In genomic region chr1:222106369-222106768, GRCh38 we compare ENCODE assay signal across 29 cellular contexts.
DNase-seq lines count a peak whose midpoint lies in the region; ATAC-seq, FAIRE-seq and TF ChIP-seq lines count a peak whose summit lies in the region.
"Had no signal": no experiment of that assay in that cellular context is flagged by ENCODE, and none has a peak within 500 bp of the region (broad histone marks: within the 10 kb centered on the region; RNA-seq: fewer than 3 reads in every experiment).

No MANE protein-coding gene starts in this region.

- H3K27ac ChIP-seq in pancreas: no peak overlapping the region
- H3K27ac ChIP-seq: ascending aorta, gastroesophageal sphincter, SJCRH30, tibial artery, vagina had no signal

- POLR2A ChIA-PET in GM10248 (lab: Yijun Ruan, JAX): no interaction called here

- CTCF ChIA-PET in GM10248 (lab: Yijun Ruan, JAX): interaction anchor here (3.4 kb wide), 1 partner anchor 10 kb away, joined by 31 read pairs; no protein-coding TSS in a partner anchor

- no peak overlapping the region for H3K4me3 ChIP-seq in pancreas
- H3K4me3 ChIP-seq: ascending aorta, gastroesophageal sphincter, SJCRH30, tibial artery, vagina had no signal

- H3K4me1 ChIP-seq in pancreas: no peaks in the 10 kb centered on the region
- H3K4me1 ChIP-seq: ascending aorta, SJCRH30, tibial artery, vagina had no signal

- TF ChIP-seq CTCF in GM10248 (IDR thresholded peaks at IDR 0.05; ENCODE audit: control extremely low read depth, extremely low read depth, low read depth, missing control alignments): no peak
- no peak for TF ChIP-seq CTCF in pancreas (IDR thresholded peaks at IDR 0.05)

- no peak for ATAC-seq in pancreas
- ATAC-seq in HG03108 (IDR thresholded peaks at IDR 0.05; ENCODE audit: unreplicated experiment): no peak
- ATAC-seq: activated CD8-positive, alpha-beta memory T cell treated with anti-CD3 and anti-CD28 coated beads, Interleukin-2, amount 10 ng/mL, durations not matched to agents 7 days and 5 days; activated T-cell treated with anti-CD3 and anti-CD28 coated beads, Interleukin-2, amount 50 U/mL, for 4 hours; gastroesophageal sphincter; HepG2; naive thymus-derived CD4-positive, alpha-beta T cell; T-cell had no signal

- intact Hi-C loops in pancreas (cut with DNase I): no loop called here

- H3K36me3 ChIP-seq in pancreas: no peaks in the 10 kb centered on the region
- H3K36me3 ChIP-seq: ascending aorta, gastroesophageal sphincter, SJCRH30, tibial artery, vagina had no signal

- 63 to 71% methylated on average over 5 of the region's 5 CpGs for WGBS in pancreas, 2 donors

- H3K27me3 ChIP-seq in pancreas: no peaks in the 10 kb centered on the region
- H3K27me3 ChIP-seq: ascending aorta, gastroesophageal sphincter, SJCRH30, tibial artery, vagina had no signal

- FAIRE-seq in pancreas (lab: Jason Lieb, UNC): no peak
- FAIRE-seq: colon, D721Med, GM12892, HepG2, RCC 7860 had no signal

- H3K9me3 ChIP-seq in pancreas: no peaks in the 10 kb centered on the region
- H3K9me3 ChIP-seq: ascending aorta, gastroesophageal sphincter, SJCRH30, tibial artery, vagina had no signal

- DNase-seq in NCI-H2029 (lab: John Stamatoyannopoulos, UW): peak; percentile 10
- DNase-seq in NCI-H2029 treated with DMSO at 0.1 percent for 48 hours (lab: John Stamatoyannopoulos, UW): no peak
- peak; percentile 54 for DNase-seq in ELF-1 (ENCODE audit: low read depth, low spot score)
- peak; percentile 97 for DNase-seq in NCI-H345 (lab: John Stamatoyannopoulos, UW)
- peak; percentile 14 for DNase-seq in iPS-NIHi11 (ENCODE audit: low spot score)
- DNase-seq in GM10248 (ENCODE audit: extremely low spot score): no peak
- DNase-seq in pancreas: no peak
- DNase-seq: activated CD4-positive, alpha-beta T cell treated with anti-CD3 and anti-CD28 coated beads, Interleukin-2, amount 50 U/mL, for 4 hours; activated CD8-positive, alpha-beta memory T cell treated with anti-CD3 and anti-CD28 coated beads, Interleukin-2, amount 10 ng/mL, durations not matched to agents 7 days and 5 days; activated T-cell treated with anti-CD3 and anti-CD28 coated beads, Interleukin-2, amount 50 U/mL, for 4 hours; AML-193; CD4-positive, alpha-beta T cell; effector CD4-positive, alpha-beta T cell; hypothalamus; midbrain; naive thymus-derived CD4-positive, alpha-beta T cell; SJCRH30; stimulated activated CD4-positive, alpha-beta T cell treated with anti-CD3 and anti-CD28 coated beads, Interleukin-4, amount 100 ng/mL, for 1 hour; T-cell; tibial artery had no signal

Comparison
In these comparisons a context has a peak if more than half of its experiments do, and no peak if none do; other contexts are left out.
1. DNase-seq: peak in NCI-H2029 (single experiment), ELF-1 (single experiment), NCI-H345 (single experiment) and iPS-NIHi11 (single experiment); none in NCI-H2029 treated with DMSO at 0.1 percent for 48 hours (single experiment), GM10248 (single experiment) and pancreas (0 of 6).